19 cellular contexts compared by ENCODE assay signal in genomic region chr2:29372185-29372584, GRCh38.
DNase-seq lines count a peak whose midpoint lies in the region; ATAC-seq, FAIRE-seq and TF ChIP-seq lines count a peak whose summit lies in the region.
"Had no signal": no experiment of that assay in that cellular context is flagged by ENCODE, and none has a peak within 500 bp of the region (broad histone marks: within the 10 kb centered on the region; RNA-seq: fewer than 3 reads in every experiment).

No MANE protein-coding gene starts in this region.

- H3K27me3 ChIP-seq in MG63: no peaks in the 10 kb centered on the region
- no peaks in the 10 kb centered on the region for H3K27me3 ChIP-seq in bronchial epithelial cell (ENCODE audit: control insufficient read depth, insufficient read depth, low read length)
- no peaks in the 10 kb centered on the region for H3K27me3 ChIP-seq in GM23338 (ENCODE audit: insufficient read depth)
- H3K27me3 ChIP-seq: BLaER1 had no signal

- H3K36me3 Mint-ChIP-seq in GM23338 (ENCODE audit: low read depth): peaks cover 8% of the 10 kb centered on the region; the same call in 2 of the 3 replicates
- H3K36me3 Mint-ChIP-seq: CD8-positive, alpha-beta T cell had no signal

- no peaks in the 10 kb centered on the region for H3K79me2 ChIP-seq in GM23338 (replicated peaks; ENCODE audit: insufficient read depth)

- peak; percentile 18 for DNase-seq in Caki2 (ENCODE audit: low read depth)
- peak; percentile 39 for DNase-seq in MG63
- DNase-seq in bronchial epithelial cell (ENCODE audit: low read depth): peak; percentile 2
- DNase-seq in kidney glomerular epithelial cell (lab: John Stamatoyannopoulos, UW): peak; percentile 18
- no peak for DNase-seq in COR-L47 (lab: John Stamatoyannopoulos, UW)
- DNase-seq in KG1 (lab: John Stamatoyannopoulos, UW): no peak
- DNase-seq in activated naive CD4-positive, alpha-beta T cell treated with Interleukin-2 at 50 U/mL for 16 hours: no peak
- no peak for DNase-seq in GM23338 (ENCODE audit: low spot score)
- DNase-seq: CD8-positive, alpha-beta T cell; H9; NCI-H1048; NCI-H1436 treated with DMSO at 0.1 percent for 48 hours; NCI-H2081; NCI-H510A treated with DMSO at 0.1 percent for 48 hours; NCI-H82 had no signal

- no peak overlapping the region for H2AFZ ChIP-seq in GM23338

- no peak overlapping the region for H3K27ac Mint-ChIP-seq in GM23338
- H3K27ac Mint-ChIP-seq: CD8-positive, alpha-beta T cell; H9 had no signal

- no peaks in the 10 kb centered on the region for H3K36me3 ChIP-seq in MG63
- no peaks in the 10 kb centered on the region for H3K36me3 ChIP-seq in bronchial epithelial cell (ENCODE audit: control insufficient read depth, insufficient read depth, low read length)
- H3K36me3 ChIP-seq in GM23338 (ENCODE audit: insufficient read depth): no peaks in the 10 kb centered on the region
- H3K36me3 ChIP-seq: BLaER1 had no signal

- H3K27me3 Mint-ChIP-seq in GM23338 (ENCODE audit: insufficient read depth, low read depth, poor library complexity): peaks cover 3% of the 10 kb centered on the region

- 0 out of 2 replicates have a peak, but pooled peaks cover 5% of the 10 kb centered on the region for H3K4me1 ChIP-seq in GM23338 (ENCODE audit: insufficient read depth)

- H4K20me1 ChIP-seq in GM23338 (replicated peaks; ENCODE audit: insufficient read depth): no peaks in the 10 kb centered on the region
- H4K20me1 ChIP-seq: BLaER1 had no signal

- no peak overlapping the region for H3K27ac ChIP-seq in GM23338 (ENCODE audit: low read depth)
- H3K27ac ChIP-seq: BLaER1, HL-60, SK-N-MC had no signal

- TF ChIP-seq CTCF in bronchial epithelial cell (IDR thresholded peaks at IDR 0.05; ENCODE audit: insufficient read depth, low read length, severe bottlenecking): no peak
- no peak for TF ChIP-seq CTCF in GM23338 (conservative IDR thresholded peaks at IDR 0.05; ENCODE audit: low read depth in 2 of 2)

- no peak overlapping the region for H3K4me2 ChIP-seq in GM23338
- H3K4me2 ChIP-seq: BLaER1 had no signal

- in situ Hi-C loops in Caki2 (cut with HindIII; ENCODE audit: low pct_unique_long_range_greater_than_20kb, low sequenced_read_pairs): no loop called here

- no peak for ATAC-seq in GM23338
- ATAC-seq: CD8-positive, alpha-beta T cell; Right ventricle myocardium inferior had no signal

- peaks cover 13% of the 10 kb centered on the region; the same call in 1 of the 2 replicates for H3K9me2 ChIP-seq in GM23338 (ENCODE audit: insufficient read depth)

- no peak overlapping the region for H3K4me3 Mint-ChIP-seq in GM23338
- H3K4me3 Mint-ChIP-seq: CD8-positive, alpha-beta T cell; H9 had no signal

- H3K4me3 ChIP-seq in MG63: no peak overlapping the region
- no peak overlapping the region for H3K4me3 ChIP-seq in bronchial epithelial cell (ENCODE audit: low read depth, low read length)
- H3K4me3 ChIP-seq in GM23338: no peak overlapping the region
- H3K4me3 ChIP-seq: BLaER1, SK-N-MC had no signal

- FAIRE-seq in bronchial epithelial cell (lab: Jason Lieb, UNC): no peak

- H3K4me1 Mint-ChIP-seq in GM23338: peaks cover 15% of the 10 kb centered on the region

- H3K9me3 ChIP-seq in MG63: no peaks in the 10 kb centered on the region
- H3K9me3 ChIP-seq: BLaER1 had no signal

- no peaks in the 10 kb centered on the region for H3F3A ChIP-seq in GM23338 (replicated peaks; ENCODE audit: low read depth)

- H3K9me3 Mint-ChIP-seq in GM23338: peaks cover 8% of the 10 kb centered on the region; the same call in 2 of the 3 replicates
- H3K9me3 Mint-ChIP-seq: CD8-positive, alpha-beta T cell had no signal

TF ChIP-seq in GM23338, 12 proteins besides CTCF, POLR2A, EP300 and RAD21 (continues in another document):
- TF ChIP-seq ZNF331 (CRISPR knock-in tag; IDR thresholded peaks at IDR 0.05; ENCODE audit: low read depth) (no peak), CREB1 (CRISPR knock-in tag; IDR thresholded peaks at IDR 0.05; ENCODE audit: low read depth) (no peak), POLR2AphosphoS5 (IDR thresholded peaks at IDR 0.05; ENCODE audit: low read depth) (no peak), EZH2 (IDR thresholded peaks at IDR 0.05; ENCODE audit: low read depth, unreplicated experiment) (no peak), JUNB (IDR thresholded peaks at IDR 0.05; ENCODE audit: unreplicated experiment) (no peak)
- TF ChIP-seq, protein P1, sequence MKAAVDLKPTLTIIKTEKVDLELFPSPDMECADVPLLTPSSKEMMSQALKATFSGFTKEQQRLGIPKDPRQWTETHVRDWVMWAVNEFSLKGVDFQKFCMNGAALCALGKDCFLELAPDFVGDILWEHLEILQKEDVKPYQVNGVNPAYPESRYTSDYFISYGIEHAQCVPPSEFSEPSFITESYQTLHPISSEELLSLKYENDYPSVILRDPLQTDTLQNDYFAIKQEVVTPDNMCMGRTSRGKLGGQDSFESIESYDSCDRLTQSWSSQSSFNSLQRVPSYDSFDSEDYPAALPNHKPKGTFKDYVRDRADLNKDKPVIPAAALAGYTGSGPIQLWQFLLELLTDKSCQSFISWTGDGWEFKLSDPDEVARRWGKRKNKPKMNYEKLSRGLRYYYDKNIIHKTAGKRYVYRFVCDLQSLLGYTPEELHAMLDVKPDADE (IDR thresholded peaks at IDR 0.05): no peak
- TF ChIP-seq, protein P2, sequence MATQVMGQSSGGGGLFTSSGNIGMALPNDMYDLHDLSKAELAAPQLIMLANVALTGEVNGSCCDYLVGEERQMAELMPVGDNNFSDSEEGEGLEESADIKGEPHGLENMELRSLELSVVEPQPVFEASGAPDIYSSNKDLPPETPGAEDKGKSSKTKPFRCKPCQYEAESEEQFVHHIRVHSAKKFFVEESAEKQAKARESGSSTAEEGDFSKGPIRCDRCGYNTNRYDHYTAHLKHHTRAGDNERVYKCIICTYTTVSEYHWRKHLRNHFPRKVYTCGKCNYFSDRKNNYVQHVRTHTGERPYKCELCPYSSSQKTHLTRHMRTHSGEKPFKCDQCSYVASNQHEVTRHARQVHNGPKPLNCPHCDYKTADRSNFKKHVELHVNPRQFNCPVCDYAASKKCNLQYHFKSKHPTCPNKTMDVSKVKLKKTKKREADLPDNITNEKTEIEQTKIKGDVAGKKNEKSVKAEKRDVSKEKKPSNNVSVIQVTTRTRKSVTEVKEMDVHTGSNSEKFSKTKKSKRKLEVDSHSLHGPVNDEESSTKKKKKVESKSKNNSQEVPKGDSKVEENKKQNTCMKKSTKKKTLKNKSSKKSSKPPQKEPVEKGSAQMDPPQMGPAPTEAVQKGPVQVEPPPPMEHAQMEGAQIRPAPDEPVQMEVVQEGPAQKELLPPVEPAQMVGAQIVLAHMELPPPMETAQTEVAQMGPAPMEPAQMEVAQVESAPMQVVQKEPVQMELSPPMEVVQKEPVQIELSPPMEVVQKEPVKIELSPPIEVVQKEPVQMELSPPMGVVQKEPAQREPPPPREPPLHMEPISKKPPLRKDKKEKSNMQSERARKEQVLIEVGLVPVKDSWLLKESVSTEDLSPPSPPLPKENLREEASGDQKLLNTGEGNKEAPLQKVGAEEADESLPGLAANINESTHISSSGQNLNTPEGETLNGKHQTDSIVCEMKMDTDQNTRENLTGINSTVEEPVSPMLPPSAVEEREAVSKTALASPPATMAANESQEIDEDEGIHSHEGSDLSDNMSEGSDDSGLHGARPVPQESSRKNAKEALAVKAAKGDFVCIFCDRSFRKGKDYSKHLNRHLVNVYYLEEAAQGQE (IDR thresholded peaks at IDR 0.05; ENCODE audit: unreplicated experiment): no peak

Comparison
In these comparisons a context has a peak if more than half of its experiments do, and no peak if none do; other contexts are left out.
1. DNase-seq: peak in Caki2 (single experiment), MG63 (single experiment), bronchial epithelial cell (single experiment) and kidney glomerular epithelial cell (single experiment); none in COR-L47 (single experiment), KG1 (single experiment), activated naive CD4-positive, alpha-beta T cell treated with Interleukin-2 at 50 U/mL for 16 hours (single experiment) and GM23338 (single experiment).